ENCODE assay signal across 1 cellular context in genomic region chr3:193842029-193842782, GRCh38.
TF ChIP-seq lines count a peak whose summit lies in the region.

No MANE protein-coding gene starts in this region.

TF ChIP-seq in K562, 482 proteins besides CTCF, POLR2A, EP300 and RAD21 (continued from another document and continues in another):
- TF ChIP-seq RREB1 (CRISPR knock-in tag; IDR thresholded peaks at IDR 0.05) (no peak), ELK1 (CRISPR knock-in tag; IDR thresholded peaks at IDR 0.05) (no peak), GTF2E2 (tag; IDR thresholded peaks at IDR 0.05) (peak; percentile 61), NR4A1 (CRISPR knock-in tag; IDR thresholded peaks at IDR 0.05) (0 out of 2 replicates have a peak, but pooled peaks have one; percentile 17), NR4A1 (tag; IDR thresholded peaks at IDR 0.05) (no peak), BMI1 (IDR thresholded peaks at IDR 0.05; ENCODE audit: low read length) (no peak), NCOA6 (IDR thresholded peaks at IDR 0.05) (no peak), ZNF140 (CRISPR knock-in tag; IDR thresholded peaks at IDR 0.05) (no peak), CHAMP1 (IDR thresholded peaks at IDR 0.05) (no peak), RBM25 (IDR thresholded peaks at IDR 0.05; ENCODE audit: low read depth, low read length, severe bottlenecking) (no peak), ZNF740 (CRISPR knock-in tag; IDR thresholded peaks at IDR 0.05) (no peak), ZNF740 (tag; IDR thresholded peaks at IDR 0.05) (peak in 1 of 2 experiments; percentile 10; a peak in 1 of 4 replicates), ELF2 (CRISPR knock-in tag; IDR thresholded peaks at IDR 0.05) (peak; percentile 41; the same call in 1 of the 2 replicates), ETV6 (IDR thresholded peaks at IDR 0.05; ENCODE audit: borderline replicate concordance in 1 of 2, low read depth in 2 of 2, low read length in 1 of 2) (no peak), ETV6 (CRISPR knock-in tag; IDR thresholded peaks at IDR 0.05; ENCODE audit: borderline replicate concordance) (no peak), ZNF398 (CRISPR knock-in tag; IDR thresholded peaks at IDR 0.05) (no peak), PTRF (tag; IDR thresholded peaks at IDR 0.05) (no peak), ARID4B (CRISPR knock-in tag; IDR thresholded peaks at IDR 0.05) (no peak), KDM2B (CRISPR knock-in tag; IDR thresholded peaks at IDR 0.05) (no peak), EGR1 (conservative IDR thresholded peaks at IDR 0.05) (no peak), ILF3 (IDR thresholded peaks at IDR 0.05; ENCODE audit: borderline replicate concordance) (no peak), ZBTB33 (CRISPR knock-in tag; IDR thresholded peaks at IDR 0.05) (no peak), GABPA (tag; conservative IDR thresholded peaks at IDR 0.05; ENCODE audit: low read depth) (peak; percentile 17; the same call in 1 of the 2 replicates), ZNF431 (CRISPR knock-in tag; IDR thresholded peaks at IDR 0.05) (no peak), MEIS2 (IDR thresholded peaks at IDR 0.05; ENCODE audit: partially characterized antibody) (no peak), CXXC5 (CRISPR knock-in tag; IDR thresholded peaks at IDR 0.05) (no peak), PBX2 (CRISPR knock-in tag; IDR thresholded peaks at IDR 0.05; ENCODE audit: low read depth) (no peak), PBX2 (tag; conservative IDR thresholded peaks at IDR 0.05; ENCODE audit: low read depth) (no peak), ZC3H11A (IDR thresholded peaks at IDR 0.05; ENCODE audit: low read depth, low read length) (no peak), HOMEZ (CRISPR knock-in tag; IDR thresholded peaks at IDR 0.05) (0 out of 2 replicates have a peak, but pooled peaks have one; percentile 37), ZNF316 (IDR thresholded peaks at IDR 0.05) (no peak), ZNF143 (CRISPR knock-in tag; IDR thresholded peaks at IDR 0.05) (no peak), OTX1 (CRISPR knock-in tag; IDR thresholded peaks at IDR 0.05) (0 out of 2 replicates have a peak, but pooled peaks have one; percentile 69), NUFIP1 (IDR thresholded peaks at IDR 0.05; ENCODE audit: partially characterized antibody) (no peak)
